ENCODE assay signal across 8 cellular contexts in genomic region chr16:85552980-85553435, GRCh38.
DNase-seq lines count a peak whose midpoint lies in the region; ATAC-seq and TF ChIP-seq lines count a peak whose summit lies in the region.

No MANE protein-coding gene starts in this region.

- DNase-seq in CD8-positive, alpha-beta T cell = no peak
- DNase-seq in coronary artery (ENCODE audit: low spot score) (no peak), GM19238 (ENCODE audit: insufficient read length, low spot score) (no peak), SHP77 (lab: John Stamatoyannopoulos, UW) (no peak), COLO668 (lab: John Stamatoyannopoulos, UW; ENCODE audit: unreplicated experiment) (no peak)

- no peaks in the 10 kb centered on the region for H3K27me3 ChIP-seq in CD8-positive, alpha-beta T cell (ENCODE audit: insufficient read depth, low read length)
- H3K27me3 ChIP-seq in HUES6 (ENCODE audit: control insufficient read depth, insufficient read depth, low read length) (no peaks in the 10 kb centered on the region; the same call in 1 of the 2 replicates), neural cell (ENCODE audit: insufficient read depth, low read depth, low read length) (no peaks in the 10 kb centered on the region)

- POLR2A ChIA-PET in CD8-positive, alpha-beta T cell (lab: Charles Lee) = interaction anchor here (0.7 to 2.5 kb wide), 11 partner anchors 9 to 104 kb away, joined by 3 to 15 read pairs (median 5); partner anchors contain the start of gene GSE1

- H3K4me3 Mint-ChIP-seq in CD8-positive, alpha-beta T cell = peak overlapping the region; percentile 74

- peak overlapping the region; percentile 7 for H3K27ac Mint-ChIP-seq in CD8-positive, alpha-beta T cell

- CTCF ChIA-PET in CD8-positive, alpha-beta T cell (lab: Charles Lee) = interaction anchor here (0.7 to 5.6 kb wide), 15 partner anchors 9 to 151 kb away, joined by 3 to 33 read pairs (median 4); partner anchors contain the start of gene GSE1

- no peaks in the 10 kb centered on the region for H3K9me3 ChIP-seq in CD8-positive, alpha-beta T cell (ENCODE audit: low read length)
- no peaks in the 10 kb centered on the region for H3K9me3 ChIP-seq in HUES6 (ENCODE audit: control insufficient read depth, insufficient read depth, low read depth, low read length)
- H3K9me3 ChIP-seq in neural cell (ENCODE audit: low read length) = no peaks in the 10 kb centered on the region

- H3F3A ChIP-seq in neural cell (ENCODE audit: insufficient read depth, low read length, poor library complexity, severe bottlenecking) = no peaks in the 10 kb centered on the region

- intact Hi-C loops in CD8-positive, alpha-beta T cell (cut with DNase I, micrococcal nuclease) = loop anchor here (10.0 kb wide), 3 partner anchors 108 to 1038 kb away; partner anchors contain the start of gene KIAA0513 (in 2 of the 2)

- H3K36me3 ChIP-seq in CD8-positive, alpha-beta T cell (ENCODE audit: insufficient read depth, low read length) = no peaks in the 10 kb centered on the region
- no peaks in the 10 kb centered on the region for H3K36me3 ChIP-seq in HUES6 (ENCODE audit: control insufficient read depth, insufficient read depth, low read length)
- no peaks in the 10 kb centered on the region for H3K36me3 ChIP-seq in neural cell (ENCODE audit: insufficient read depth, low read length)

- no peak overlapping the region for H2AFZ ChIP-seq in neural cell (ENCODE audit: low read depth, low read length)

- no peak for TF ChIP-seq RAD21 in neural cell (conservative IDR thresholded peaks at IDR 0.05)

- no peak overlapping the region for H3K27ac ChIP-seq in CD8-positive, alpha-beta T cell (ENCODE audit: low read depth, low read length)
- H3K27ac ChIP-seq in HUES6 (ENCODE audit: low read depth, low read length) (no peak overlapping the region; the same call in 1 of the 2 replicates), coronary artery (peak overlapping the region in 1 of 2 donors; percentile 97), neural cell (ENCODE audit: low read length) (peak overlapping the region; percentile 99)

- no peak for ATAC-seq in CD8-positive, alpha-beta T cell
- ATAC-seq in GM21526 (IDR thresholded peaks at IDR 0.05; ENCODE audit: low FRiP score, unreplicated experiment) = no peak

- H3K4me2 ChIP-seq in neural cell (ENCODE audit: low read length) = peak overlapping the region; percentile 90

- H3K4me3 ChIP-seq in CD8-positive, alpha-beta T cell (ENCODE audit: low read depth, low read length) = peak overlapping the region; percentile 58
- H3K4me3 ChIP-seq in HUES6 (ENCODE audit: low read depth, low read length) = peak overlapping the region; percentile 83
- H3K4me3 ChIP-seq in coronary artery = peak overlapping the region; percentile 94
- peak overlapping the region; percentile 90 for H3K4me3 ChIP-seq in neural cell (ENCODE audit: low read length)

- H4K20me1 ChIP-seq in neural cell (ENCODE audit: insufficient read depth) = peaks cover 2% of the 10 kb centered on the region

- H3K79me2 ChIP-seq in neural cell (replicated peaks; ENCODE audit: insufficient read depth, low read length) = peaks cover 34% of the 10 kb centered on the region

- peaks cover 29% of the 10 kb centered on the region for H3K4me1 Mint-ChIP-seq in CD8-positive, alpha-beta T cell (ENCODE audit: low read depth)

- TF ChIP-seq CTCF in CD8-positive, alpha-beta T cell (IDR thresholded peaks at IDR 0.05) = no peak
- no peak for TF ChIP-seq CTCF in coronary artery (IDR thresholded peaks at IDR 0.05)
- TF ChIP-seq CTCF in neural cell (IDR thresholded peaks at IDR 0.05; ENCODE audit: poor library complexity, severe bottlenecking) = no peak

- peak overlapping the region; percentile 70 for H3K9ac ChIP-seq in HUES6 (ENCODE audit: low read length)
- H3K9ac ChIP-seq in neural cell (ENCODE audit: low read length) = peak overlapping the region; percentile 99

- no peaks in the 10 kb centered on the region for H3K9me2 ChIP-seq in neural cell (ENCODE audit: insufficient read depth, low read length)

- H3K36me3 Mint-ChIP-seq in CD8-positive, alpha-beta T cell = peaks cover 12% of the 10 kb centered on the region

- peaks cover 14% of the 10 kb centered on the region for H3K4me1 ChIP-seq in CD8-positive, alpha-beta T cell (ENCODE audit: insufficient read depth, low read length)
- H3K4me1 ChIP-seq in HUES6 (ENCODE audit: control insufficient read depth, insufficient read depth, low read length) = peaks cover 29% of the 10 kb centered on the region

- no peaks in the 10 kb centered on the region for H3K9me3 Mint-ChIP-seq in CD8-positive, alpha-beta T cell

- no peaks in the 10 kb centered on the region for H3K27me3 Mint-ChIP-seq in CD8-positive, alpha-beta T cell (ENCODE audit: low read depth)

- TF ChIP-seq EP300 in neural cell (conservative IDR thresholded peaks at IDR 0.05; ENCODE audit: poor library complexity, severe bottlenecking) = no peak

TF ChIP-seq in neural cell, 6 proteins besides CTCF, POLR2A, EP300 and RAD21:
- TF ChIP-seq POLR2AphosphoS5 (IDR thresholded peaks at IDR 0.05) (no peak), MXI1 (conservative IDR thresholded peaks at IDR 0.05; ENCODE audit: poor library complexity, severe bottlenecking) (no peak), REST (IDR thresholded peaks at IDR 0.05; ENCODE audit: borderline replicate concordance) (no peak), EZH2 (IDR thresholded peaks at IDR 0.05; ENCODE audit: borderline replicate concordance, insufficient read depth, low read length, poor library complexity, severe bottlenecking) (no peak), SMC3 (conservative IDR thresholded peaks at IDR 0.05; ENCODE audit: poor library complexity) (no peak), TAF1 (IDR thresholded peaks at IDR 0.05; ENCODE audit: low read depth) (no peak)
TF ChIP-seq in neural cell: peak in this region for 0.
